In genomic region chr4:112141366-112142138, GRCh38 we compare ENCODE assay signal across 16 cellular contexts. TPM values are rescaled to one million over a fixed set of nuclear protein-coding genes. Genes with fewer than 3 reads are reported as not detected.
DNase-seq lines count a peak whose midpoint lies in the region; ATAC-seq and TF ChIP-seq lines count a peak whose summit lies in the region.
"Had no signal": no experiment of that assay in that cellular context is flagged by ENCODE, and none has a peak within 500 bp of the region (broad histone marks: within the 10 kb centered on the region; RNA-seq: fewer than 3 reads in every experiment).

No MANE protein-coding gene starts in this region.

- no peak for TF ChIP-seq POLR2A in right lobe of liver (IDR thresholded peaks at IDR 0.05)

- intact Hi-C loops in left cardiac atrium (cut with DNase I): no loop called here
- intact Hi-C loops in mammary epithelial cell (cut with micrococcal nuclease): no loop called here
- intact Hi-C loops in right lobe of liver (cut with DNase I): no loop called here

- no peaks in the 10 kb centered on the region for H4K20me1 ChIP-seq in mammary epithelial cell (ENCODE audit: insufficient read depth, low read length)

- no peak overlapping the region for H3K9ac ChIP-seq in mammary epithelial cell (ENCODE audit: insufficient read depth, low read length)

- TF ChIP-seq CTCF in right atrium auricular region (IDR thresholded peaks at IDR 0.05) (no peak), mammary epithelial cell (conservative IDR thresholded peaks at IDR 0.05 in 1 of 2, IDR thresholded peaks at IDR 0.05 in 1 of 2; ENCODE audit: extremely low read depth in 1 of 2, insufficient read depth in 1 of 2, low read depth in 1 of 2, low read length in 2 of 2) (no peak), right lobe of liver (IDR thresholded peaks at IDR 0.05) (no peak), GM13977 (IDR thresholded peaks at IDR 0.05; ENCODE audit: extremely low read depth, insufficient read depth, missing control alignments) (no peak)

- no peak overlapping the region for H3K4me2 ChIP-seq in mammary epithelial cell (ENCODE audit: insufficient read depth, low read depth, low read length)

- DNase-seq in right atrium auricular region (ENCODE audit: low spot score): no peak
- DNase-seq in left cardiac atrium: no peak
- no peak for DNase-seq in mammary epithelial cell
- DNase-seq in right lobe of liver: no peak
- no peak for DNase-seq in glomerular visceral epithelial cell (ENCODE audit: extremely low spot score)
- no peak for DNase-seq in HCEC 1CT
- DNase-seq in GM13977 (ENCODE audit: low spot score): no peak
- DNase-seq: activated CD8-positive, alpha-beta memory T cell treated with anti-CD3 and anti-CD28 coated beads, Interleukin-2, amount 10 ng/mL, durations not matched to agents 7 days and 5 days; activated gamma-delta T cell; anterior cingulate cortex; MG63; naive thymus-derived CD8-positive, alpha-beta T cell; NCI-H187; NCI-H446; stimulated activated naive CD8-positive, alpha-beta T cell treated with anti-CD3 and anti-CD28 coated beads, Interleukin-15, amount 100 ng/mL, for 72 hours had no signal

- H3K4me1 ChIP-seq in right atrium auricular region (peaks cover 0 to 34% of the 10 kb centered on the region in 2 donors), mammary epithelial cell (ENCODE audit: insufficient read depth, low read length) (peaks cover 1% of the 10 kb centered on the region), right lobe of liver (peaks cover 0 to 21% (median 7%) of the 10 kb centered on the region in 4 donors)

- no peak for ATAC-seq in left cardiac atrium
- ATAC-seq in right lobe of liver: no peak
- no peak for ATAC-seq in activated CD4-positive, CD25-positive, alpha-beta regulatory T cell treated with anti-CD3 and anti-CD28 coated beads, Interleukin-2, amount 50 U/mL, for 24 hours
- ATAC-seq: activated CD8-positive, alpha-beta memory T cell treated with anti-CD3 and anti-CD28 coated beads, Interleukin-2, amount 10 ng/mL, durations not matched to agents 7 days and 5 days; naive thymus-derived CD8-positive, alpha-beta T cell; stimulated activated naive CD8-positive, alpha-beta T cell treated with anti-CD3 and anti-CD28 coated beads, Interleukin-15, amount 100 ng/mL, for 72 hours had no signal

- 71% methylated on average over 6 of the region's 6 CpGs for WGBS in mammary epithelial cell (ENCODE audit: low coverage, missing lambda C conversion rate)
- WGBS in right lobe of liver (ENCODE audit: insufficient coverage, low coverage, low lambda C conversion rate, missing lambda C conversion rate): 60% methylated on average over 3 of the region's 6 CpGs

- H3K4me3 ChIP-seq in right atrium auricular region (no peak overlapping the region), mammary epithelial cell (replicated peaks in 1 of 3; ENCODE audit: insufficient read depth in 1 of 3, low read depth in 2 of 3, low read length in 3 of 3) (no peak overlapping the region), right lobe of liver (no peak overlapping the region)
- H3K4me3 ChIP-seq: MG63 had no signal

- peaks cover 6% of the 10 kb centered on the region for H3K79me2 ChIP-seq in mammary epithelial cell (ENCODE audit: insufficient read depth, low read length)

- H3K9me3 ChIP-seq in right atrium auricular region (no peaks in the 10 kb centered on the region), mammary epithelial cell (replicated peaks; ENCODE audit: insufficient read depth, low read length) (no peaks in the 10 kb centered on the region), right lobe of liver (no peaks in the 10 kb centered on the region)
- H3K9me3 ChIP-seq: MG63 had no signal

- in situ Hi-C loops in mammary epithelial cell (cut with MboI; ENCODE audit: low sequenced_read_pairs in 2 of 2) (no loop called here), GM13977 (cut with MboI; ENCODE audit: low pct_unique_long_range_greater_than_20kb, low sequenced_read_pairs, unreplicated experiment) (no loop called here)

- H2AFZ ChIP-seq in mammary epithelial cell (ENCODE audit: low read depth, low read length): peak overlapping the region; percentile 13

- no peaks in the 10 kb centered on the region for H3K27me3 ChIP-seq in right atrium auricular region
- no peaks in the 10 kb centered on the region for H3K27me3 ChIP-seq in mammary epithelial cell (ENCODE audit: insufficient read depth, low read length)
- no peaks in the 10 kb centered on the region for H3K27me3 ChIP-seq in right lobe of liver
- H3K27me3 ChIP-seq: MG63 had no signal

- H3K27ac ChIP-seq in right atrium auricular region (peak overlapping the region; percentile 27 to 84), mammary epithelial cell (ENCODE audit: insufficient read depth, low read depth, low read length) (no peak overlapping the region), right lobe of liver (peak overlapping the region; percentile 30 to 60 (median 48))

- dilution Hi-C loops in mammary epithelial cell (cut with HindIII; ENCODE audit: low sequenced_read_pairs): no loop called here

- CTCF ChIA-PET in mammary epithelial cell (lab: Charles Lee; ENCODE audit: low non-redundant PET): no interaction called here

- no TSS peak for BruUV-seq in mammary epithelial cell (replicated peaks; lab: Mats Ljungman, UMichigan)

- H3K36me3 ChIP-seq in right atrium auricular region: no peaks in the 10 kb centered on the region
- H3K36me3 ChIP-seq in mammary epithelial cell (ENCODE audit: insufficient read depth, low read length): no peaks in the 10 kb centered on the region
- H3K36me3 ChIP-seq in right lobe of liver: no peaks in the 10 kb centered on the region
- H3K36me3 ChIP-seq: MG63 had no signal

RNA-seq across cellular contexts. Expression of gene FAM241A, which starts 3.7 kb away (rescaled TPM):
- 1 to 10 TPM; 6.0 to 6.7 TPM for total RNA-seq in right atrium auricular region
- total RNA-seq in left cardiac atrium: 1 to 10 TPM; 5.0 to 7.7 TPM
- 1 to 10 TPM; 5.5 to 8.1 TPM for total RNA-seq in mammary epithelial cell
- polyA plus RNA-seq in mammary epithelial cell: 2.1 TPM
- polyA minus RNA-seq in mammary epithelial cell: 0.98 TPM
- total RNA-seq in right lobe of liver: 1 to 10 TPM in 5 of 6 experiments, under 1 TPM in 1; 0.99 to 3.5 (median 2.1) TPM
